ENCODE assay signal across 1 cellular context in genomic region chr1:57620589-57620988, GRCh38.
A peak's percentile ranks its signal among the peaks of the same experiment; 100 is the strongest.
TF ChIP-seq lines count a peak whose summit lies in the region.

No MANE protein-coding gene starts in this region.

TF ChIP-seq in SK-N-SH, 30 proteins besides CTCF, POLR2A, EP300 and RAD21 (continued from another document):
- TF ChIP-seq POLR2AphosphoS5 (IDR thresholded peaks at IDR 0.05; ENCODE audit: low read depth, low read length) (no peak), CHD2 (IDR thresholded peaks at IDR 0.05; ENCODE audit: low read length, partially characterized antibody) (peak; percentile 40), MXI1 (IDR thresholded peaks at IDR 0.05; ENCODE audit: low read depth, low read length) (peak; percentile 19; the same call in 1 of the 2 replicates), RCOR1 (IDR thresholded peaks at IDR 0.05; ENCODE audit: low read length) (peak; percentile 43; the same call in 1 of the 2 replicates), FOXJ3 (CRISPR knock-in tag; IDR thresholded peaks at IDR 0.05) (peak; percentile 16; the same call in 1 of the 2 replicates), RFX5 (IDR thresholded peaks at IDR 0.05; ENCODE audit: low read length) (0 out of 2 replicates have a peak, but pooled peaks have one; percentile 27)
TF ChIP-seq in SK-N-SH: peak in this region for 5.
